8 cellular contexts compared by ENCODE assay signal in the genomic region with DNA sequence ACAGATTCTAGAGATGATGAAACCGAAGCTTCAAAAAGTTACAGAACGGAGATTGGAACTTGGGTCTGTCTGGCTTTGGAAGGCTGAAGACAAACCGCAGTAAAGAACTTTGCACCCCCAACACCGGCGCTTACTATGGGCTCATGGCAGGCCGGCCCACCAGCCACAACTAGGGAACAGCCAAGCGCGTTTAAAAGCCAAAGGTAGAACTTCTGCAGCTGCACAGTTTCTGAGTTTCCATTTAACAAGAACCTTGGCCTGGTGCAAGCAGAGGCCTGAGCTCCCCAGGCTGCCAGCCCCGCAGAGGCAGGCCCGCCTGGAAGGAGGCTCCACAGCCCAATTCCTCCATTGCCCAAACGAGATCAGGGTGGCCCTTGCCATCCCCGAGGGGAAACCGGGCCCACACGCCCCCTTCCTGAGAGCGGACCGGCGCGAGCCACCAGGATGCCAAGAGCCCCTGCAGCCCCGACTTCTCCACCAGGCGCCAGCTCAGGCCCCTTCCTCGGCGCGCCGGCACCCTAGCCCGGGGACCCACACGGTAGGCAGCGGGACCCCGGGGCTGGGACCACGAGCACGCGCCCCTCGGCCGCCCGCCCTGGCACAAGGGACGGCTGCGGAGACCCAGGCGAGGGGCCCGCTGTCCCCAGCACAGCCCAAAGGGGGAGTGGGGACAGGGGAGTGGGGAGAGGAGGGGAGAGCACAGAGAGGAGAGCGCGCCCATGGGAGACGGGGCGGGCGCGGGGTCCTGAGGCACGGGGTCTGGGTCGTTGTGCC. TPM values are rescaled to one million over a fixed set of nuclear protein-coding genes. Genes with fewer than 3 reads are reported as not detected.
DNase-seq lines count a peak whose midpoint lies in the region; ATAC-seq and TF ChIP-seq lines count a peak whose summit lies in the region.

No MANE protein-coding gene starts in this region.

- CTCF ChIA-PET in MCF 10A (lab: Yijun Ruan, JAX) = interaction anchor here (0.9 to 1.2 kb wide), 2 partner anchors 87 to 116 kb away, joined by 3 to 6 read pairs; no protein-coding TSS in a partner anchor

- H3K36me3 ChIP-seq in stomach smooth muscle (ENCODE audit: control insufficient read depth in 2 of 2, insufficient read depth in 2 of 2, low read length in 2 of 2) = peaks cover 11 to 23% of the 10 kb centered on the region in 2 donors

- no peaks in the 10 kb centered on the region for H3K27me3 Mint-ChIP-seq in MCF 10A (ENCODE audit: insufficient read depth, unreplicated experiment)

- H3K27ac Mint-ChIP-seq in MCF 10A (ENCODE audit: low read depth, unreplicated experiment) = peak overlapping the region; percentile 79

- peak; percentile 65 for DNase-seq in NCI-H82 (lab: John Stamatoyannopoulos, UW)
- no peak for DNase-seq in NCI-H82 treated with DMSO at 0.1 percent for 48 hours (lab: John Stamatoyannopoulos, UW; ENCODE audit: unreplicated experiment)
- DNase-seq in OCI-M1 (lab: John Stamatoyannopoulos, UW) = peak; percentile 35
- no peak for DNase-seq in MCF 10A (ENCODE audit: unreplicated experiment)

- H3K4me1 Mint-ChIP-seq in MCF 10A (ENCODE audit: insufficient read depth, unreplicated experiment) = peaks cover 5% of the 10 kb centered on the region

- no peak for TF ChIP-seq CTCF in MCF 10A (IDR thresholded peaks at IDR 0.05; ENCODE audit: unreplicated experiment)

- H3K27me3 ChIP-seq in layer of hippocampus (ENCODE audit: control insufficient read depth, insufficient read depth, low read length) (no peaks in the 10 kb centered on the region), stomach smooth muscle (ENCODE audit: control insufficient read depth in 1 of 2, insufficient read depth in 2 of 2, low read length in 2 of 2) (no peaks in the 10 kb centered on the region)

- H3K36me3 Mint-ChIP-seq in MCF 10A (ENCODE audit: insufficient read depth, unreplicated experiment) = peaks cover 31% of the 10 kb centered on the region

- no TSS peak for BruUV-seq in MCF 10A (replicated peaks; lab: Mats Ljungman, UMichigan)

- H3K27ac ChIP-seq in layer of hippocampus (ENCODE audit: low read depth, low read length) = peak overlapping the region; percentile 24
- peak overlapping the region; percentile 24 for H3K27ac ChIP-seq in stomach smooth muscle (ENCODE audit: low read length)

- H3K9ac ChIP-seq in stomach smooth muscle (ENCODE audit: low read length in 2 of 2) = peak overlapping the region; percentile 80 to 84

- H3K4me3 ChIP-seq in stomach smooth muscle (ENCODE audit: low read length in 2 of 2) = peak overlapping the region; percentile 88 to 95

- H3K9me3 ChIP-seq in stomach smooth muscle (ENCODE audit: control insufficient read depth in 2 of 2, low read length in 2 of 2) = no peaks in the 10 kb centered on the region

- intact Hi-C loops in MCF 10A (cut with micrococcal nuclease) = no loop called here

- POLR2A ChIA-PET in MCF 10A (lab: Yijun Ruan, JAX) = interaction anchor here (0.9 to 3.5 kb wide), 5 partner anchors 8 to 122 kb away, joined by 4 to 25 read pairs (median 8); a partner anchor contains a TSS

- no peaks in the 10 kb centered on the region for H3K9me3 Mint-ChIP-seq in MCF 10A (ENCODE audit: unreplicated experiment)

- ATAC-seq in HG02840 (IDR thresholded peaks at IDR 0.05; ENCODE audit: low FRiP score, unreplicated experiment) (peak; percentile 31), GM18870 (IDR thresholded peaks at IDR 0.05; ENCODE audit: unreplicated experiment) (no peak)

- H3K4me1 ChIP-seq in stomach smooth muscle (ENCODE audit: control insufficient read depth, insufficient read depth, low read length) = peaks cover 26% of the 10 kb centered on the region

- H3K4me3 Mint-ChIP-seq in MCF 10A (ENCODE audit: unreplicated experiment) = peak overlapping the region; percentile 81

RNA-seq across cellular contexts. Expression of a gene that starts 0.6 kb away (rescaled TPM):
- 25.2 and 32.0 TPM in 2 replicates for total RNA-seq in MCF 10A (2022)

RNA-seq across cellular contexts. Expression of a gene that starts 9.8 kb away (rescaled TPM):
- total RNA-seq in MCF 10A (2022) = 26.9 and 32.1 TPM in 2 replicates

RNA-seq across cellular contexts. Expression of a gene that starts 9.8 kb away (rescaled TPM):
- total RNA-seq in MCF 10A (2022) = 20.3 and 27.2 TPM in 2 replicates

Comparison
In these comparisons a context has a peak if more than half of its experiments do, and no peak if none do; other contexts are left out.
1. DNase-seq: peak in NCI-H82 (single experiment) and OCI-M1 (single experiment); none in NCI-H82 treated with DMSO at 0.1 percent for 48 hours (single experiment) and MCF 10A (single experiment).